ENCODE assay signal across 8 cellular contexts in the genomic region with DNA sequence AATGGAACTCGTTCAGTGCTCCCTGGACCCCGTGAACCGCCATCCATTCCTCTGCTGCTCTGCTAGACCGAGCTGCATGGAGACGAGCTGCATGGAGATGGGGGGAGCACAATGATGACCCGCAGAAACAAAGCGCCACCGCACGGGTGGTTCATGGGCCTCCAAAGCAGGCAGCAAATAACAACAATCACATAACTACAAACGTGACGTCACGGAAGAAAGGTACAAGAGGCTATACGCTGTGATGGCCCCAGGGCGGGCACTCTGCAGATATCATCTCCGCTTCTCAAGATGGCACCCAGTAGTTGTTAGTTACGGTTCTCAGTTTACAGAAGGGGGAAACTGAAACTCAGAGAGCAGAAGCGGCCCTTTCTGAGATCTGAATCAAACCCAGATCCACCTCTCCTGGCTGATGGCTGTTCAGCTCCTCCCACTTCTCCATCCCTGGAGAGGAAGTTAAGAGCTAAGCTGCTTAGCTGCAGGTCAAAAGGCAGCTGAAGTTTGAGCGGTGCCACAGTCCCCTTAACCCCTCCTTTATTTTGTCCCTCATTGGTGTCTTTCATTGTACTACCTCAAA. TPM values are rescaled to one million over a fixed set of nuclear protein-coding genes. Genes with fewer than 3 reads are reported as not detected.
DNase-seq lines count a peak whose midpoint lies in the region; ATAC-seq and TF ChIP-seq lines count a peak whose summit lies in the region.

No MANE protein-coding gene starts in this region.

- H3K4me3 Mint-ChIP-seq in effector memory CD8-positive, alpha-beta T cell, result peak overlapping the region; percentile 72 to 84

- no peaks in the 10 kb centered on the region for H3K27me3 Mint-ChIP-seq in effector memory CD8-positive, alpha-beta T cell

- peaks cover 26 to 27% of the 10 kb centered on the region in 2 donors for H3K4me1 Mint-ChIP-seq in effector memory CD8-positive, alpha-beta T cell (ENCODE audit: low read depth in 2 of 2)

- in situ Hi-C loops in G401 (cut with HindIII; ENCODE audit: low sequenced_read_pairs), result no loop called here

- H3K36me3 Mint-ChIP-seq in effector memory CD8-positive, alpha-beta T cell (ENCODE audit: insufficient read depth), result peaks cover 67% of the 10 kb centered on the region

- DNase-seq in stimulated activated CD4-positive, alpha-beta T cell treated with anti-CD3 and anti-CD28 coated beads, Interleukin-12 subunit alpha, Interleukin-12 subunit beta, amount 100 ng/mL, for 48 hours (ENCODE audit: low read depth in 2 of 3, low spot score in 1 of 3), result peak; percentile 30 to 42 (median 32)
- DNase-seq in stimulated activated CD4-positive, alpha-beta T cell treated with anti-CD3 and anti-CD28 coated beads, Interleukin-12 subunit alpha, Interleukin-12 subunit beta, amount 100 ng/mL, for 4 hours, result no peak
- DNase-seq in effector memory CD8-positive, alpha-beta T cell, result peak; percentile 50 to 62 (median 52)
- peak; percentile 16 to 35 for DNase-seq in stimulated activated CD4-positive, alpha-beta T cell treated with anti-CD3 and anti-CD28 coated beads, Interleukin-4, amount 100 ng/mL, for 48 hours (ENCODE audit: low read depth in 2 of 2)
- DNase-seq in G401 (ENCODE audit: low spot score), result no peak
- DNase-seq in caudate nucleus (lab: John Stamatoyannopoulos, UW), result no peak

- ATAC-seq in HG02943 (IDR thresholded peaks at IDR 0.05; ENCODE audit: low read depth, unreplicated experiment), result peak; percentile 35
- peak; percentile 28 for ATAC-seq in effector memory CD8-positive, alpha-beta T cell (replicated peaks)

- peak overlapping the region; percentile 89 to 97 for H3K27ac Mint-ChIP-seq in effector memory CD8-positive, alpha-beta T cell

- H3K27ac ChIP-seq in caudate nucleus (ENCODE audit: low read depth, low read length), result no peak overlapping the region

- no peaks in the 10 kb centered on the region for H3K9me3 Mint-ChIP-seq in effector memory CD8-positive, alpha-beta T cell

- TF ChIP-seq POLR2A in Raji (IDR thresholded peaks at IDR 0.05; ENCODE audit: insufficient read depth, low read depth, low read length), result peak; percentile 58

RNA-seq across cellular contexts. Expression of gene ATP13A1, which starts 1.7 kb away (rescaled TPM):
- total RNA-seq in G401 (2014; rRNA removed; shearing (Covaris generic)), result 36.0 and 48.0 TPM in 2 replicates

RNA-seq across cellular contexts. Expression of gene ZNF101, which starts 6.9 kb away (rescaled TPM):
- 15.9 and 19.1 TPM in 2 replicates for total RNA-seq in G401 (2014; rRNA removed; shearing (Covaris generic))

RNA-seq across cellular contexts. Expression of gene GMIP, which starts 18.3 kb away (rescaled TPM):
- 5.8 and 21.8 TPM in 2 replicates for total RNA-seq in G401 (2014; rRNA removed; shearing (Covaris generic))

RNA-seq across cellular contexts. Expression of gene LPAR2, which starts 33.7 kb away (rescaled TPM):
- total RNA-seq in G401 (2014; rRNA removed; shearing (Covaris generic)), result 5.6 and 6.3 TPM in 2 replicates

RNA-seq across cellular contexts. Expression of gene PBX4, which starts 43.3 kb away (rescaled TPM):
- total RNA-seq in G401 (2014; rRNA removed; shearing (Covaris generic)), result 2.2 and 7.7 TPM in 2 replicates

Comparison
In these comparisons a context has a peak if more than half of its experiments do, and no peak if none do; other contexts are left out.
1. DNase-seq: peak in stimulated activated CD4-positive, alpha-beta T cell treated with anti-CD3 and anti-CD28 coated beads, Interleukin-12 subunit alpha, Interleukin-12 subunit beta, amount 100 ng/mL, for 48 hours (3 of 3), effector memory CD8-positive, alpha-beta T cell (3 of 3) and stimulated activated CD4-positive, alpha-beta T cell treated with anti-CD3 and anti-CD28 coated beads, Interleukin-4, amount 100 ng/mL, for 48 hours (2 of 2); none in stimulated activated CD4-positive, alpha-beta T cell treated with anti-CD3 and anti-CD28 coated beads, Interleukin-12 subunit alpha, Interleukin-12 subunit beta, amount 100 ng/mL, for 4 hours (single experiment), G401 (single experiment) and caudate nucleus (0 of 61).